ENCODE assay signal across 24 cellular contexts in the genomic region with DNA sequence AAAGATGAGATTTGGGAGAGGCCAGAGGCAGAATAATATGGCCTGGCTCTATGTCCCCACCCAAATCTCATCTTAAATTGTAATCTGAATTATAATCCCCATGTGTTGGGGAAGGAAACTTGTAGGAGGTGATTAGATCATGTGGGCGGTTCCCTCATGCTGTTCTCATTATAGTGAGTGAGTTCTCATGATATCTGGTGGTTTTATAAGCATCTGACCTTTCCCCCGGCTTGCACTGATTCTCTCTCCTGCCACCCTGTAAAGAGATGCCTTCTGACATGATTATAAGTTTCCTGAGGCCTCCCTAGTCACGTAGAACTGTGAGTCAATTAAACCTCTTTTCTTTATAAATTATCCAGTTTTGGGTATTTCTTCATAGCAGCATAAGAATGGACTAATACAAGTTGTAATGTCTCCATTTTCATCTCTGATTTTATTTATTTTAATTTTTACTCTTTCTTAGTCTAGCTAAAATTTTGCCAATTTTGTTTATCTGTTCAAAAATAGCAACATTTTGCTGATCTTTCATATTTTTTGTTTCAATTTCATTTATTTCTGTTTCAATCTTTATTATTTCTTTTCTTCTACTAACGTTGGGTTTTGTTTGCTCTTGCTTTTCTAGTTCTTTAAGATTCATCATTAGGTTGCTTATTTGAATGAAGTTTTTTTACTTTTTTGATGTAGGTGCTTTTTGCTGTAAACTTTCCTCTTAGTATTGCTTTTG.
"Had no signal": no experiment of that assay in that cellular context is flagged by ENCODE, and none has a peak within 500 bp of the region (broad histone marks: within the 10 kb centered on the region; RNA-seq: fewer than 3 reads in every experiment).

No MANE protein-coding gene starts in this region.

- FAIRE-seq: endothelial cell of umbilical vein, kidney had no signal

- H3K4me1 ChIP-seq: esophagus muscularis mucosa, gastrocnemius medialis, left lung, psoas muscle, spleen, suprapubic skin, transverse colon, upper lobe of right lung, uterus had no signal

- H3K9me3 ChIP-seq: gastrocnemius medialis, suprapubic skin, transverse colon, uterus had no signal

- H3K4me3 ChIP-seq: coronary artery, esophagus muscularis mucosa, gastrocnemius medialis, left lung, psoas muscle, skin epidermis, spleen, suprapubic skin, transverse colon, upper lobe of right lung, uterus had no signal

- H3K27ac ChIP-seq: coronary artery, esophagus muscularis mucosa, gastrocnemius medialis, left lung, psoas muscle, skin epidermis, spleen, suprapubic skin, transverse colon, upper lobe of right lung, uterus had no signal

- H3K27me3 ChIP-seq: esophagus muscularis mucosa, gastrocnemius medialis, left lung, spleen, suprapubic skin, transverse colon, upper lobe of right lung, uterus had no signal

- ATAC-seq: gastrocnemius medialis; left lung; naive thymus-derived CD8-positive, alpha-beta T cell; psoas muscle; right cardiac atrium; stimulated activated naive B cell treated with anti-CD40 and anti-IgM and Interleukin-4, amounts not matched to agents 10 μg/mL and 1 μg/mL and 100 μg/mL, for 72 hours; stimulated activated naive CD8-positive, alpha-beta T cell treated with anti-CD3 and anti-CD28 coated beads, Interleukin-15, amount 100 ng/mL, for 72 hours; upper lobe of right lung had no signal

- H3K36me3 ChIP-seq: esophagus muscularis mucosa, gastrocnemius medialis, left lung, spleen, suprapubic skin, transverse colon, upper lobe of right lung, uterus had no signal

- DNase-seq: dermis blood vessel endothelial cell; effector memory CD4-positive, alpha-beta T cell; gastrocnemius medialis; head of caudate nucleus; kidney; left lung; mesenchymal stem cell; naive thymus-derived CD8-positive, alpha-beta T cell; nephron progenitor cell; nucleus accumbens; posterior cingulate gyrus; psoas muscle; right cardiac atrium; stimulated activated naive B cell treated with anti-CD40 and anti-IgM and Interleukin-4, amounts not matched to agents 10 μg/mL and 1 μg/mL and 100 μg/mL, for 72 hours; stimulated activated naive CD8-positive, alpha-beta T cell treated with anti-CD3 and anti-CD28 coated beads, Interleukin-15, amount 100 ng/mL, for 72 hours; transverse colon; upper lobe of right lung; uterus had no signal
